Comparison of ENCODE assay signal across 21 cellular contexts in the genomic region with DNA sequence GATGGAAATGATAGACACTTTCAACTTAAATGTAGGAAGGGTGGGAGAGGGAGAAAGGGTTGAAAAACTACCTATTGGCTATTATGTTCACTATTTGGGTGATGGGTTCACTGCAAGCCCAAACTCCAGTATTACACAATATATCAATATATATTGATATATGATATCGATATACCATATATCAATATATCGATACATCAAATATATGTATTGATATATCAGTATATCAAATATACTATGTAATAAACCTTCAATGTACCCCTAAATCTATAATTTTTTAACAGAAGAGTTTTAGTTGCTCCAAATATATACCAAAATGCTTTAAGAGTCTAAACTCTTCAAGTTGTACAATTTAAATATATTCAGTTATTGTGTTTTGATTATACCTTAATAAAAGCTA.
DNase-seq lines count a peak whose midpoint lies in the region; ATAC-seq, FAIRE-seq and TF ChIP-seq lines count a peak whose summit lies in the region.
"Had no signal": no experiment of that assay in that cellular context is flagged by ENCODE, and none has a peak within 500 bp of the region (broad histone marks: within the 10 kb centered on the region; RNA-seq: fewer than 3 reads in every experiment).

No MANE protein-coding gene starts in this region.

- TF ChIP-seq POLR2A in IMR-90 (IDR thresholded peaks at IDR 0.05; ENCODE audit: low read depth, low read length) = no peak

- H4K8ac ChIP-seq in IMR-90 (ENCODE audit: low read depth in 2 of 2, low read length in 2 of 2) = no peak overlapping the region

- no peak overlapping the region for H3K4ac ChIP-seq in IMR-90 (ENCODE audit: low read depth, low read length)

- no peak overlapping the region for H3K27ac ChIP-seq in IMR-90 (ENCODE audit: insufficient read depth, low read length)
- H3K27ac ChIP-seq in small intestine (ENCODE audit: low read depth in 1 of 2, low read length in 1 of 2) = no peak overlapping the region
- H3K27ac ChIP-seq: A549; BLaER1 treated with 17β-estradiol and CSF1 and Interleukin-3, amounts not matched to agents 10 nM and 100 nM; C4-2B had no signal

- no peaks in the 10 kb centered on the region for H4K20me1 ChIP-seq in IMR-90 (ENCODE audit: insufficient read depth, low read length)
- H4K20me1 ChIP-seq: BLaER1 treated with 17β-estradiol and CSF1 and Interleukin-3, amounts not matched to agents 10 nM and 100 nM had no signal

- TF ChIP-seq CTCF in IMR-90 (conservative IDR thresholded peaks at IDR 0.05; ENCODE audit: low read depth, low read length) = no peak

- H2AK5ac ChIP-seq in IMR-90 (ENCODE audit: low read depth, low read length) = no peak overlapping the region

- no peak overlapping the region for H2BK15ac ChIP-seq in IMR-90 (ENCODE audit: low read depth, low read length)

- no peak overlapping the region for H3K18ac ChIP-seq in IMR-90 (ENCODE audit: low read depth, low read length)

- no peak overlapping the region for H2AK9ac ChIP-seq in IMR-90 (replicated peaks; ENCODE audit: low read depth, low read length, poor library complexity)

- H3K27me3 ChIP-seq in IMR-90 (ENCODE audit: control insufficient read depth, insufficient read depth, low read length) (no peaks in the 10 kb centered on the region), small intestine (ENCODE audit: control insufficient read depth in 2 of 2, insufficient read depth in 2 of 2, low read length in 2 of 2) (no peaks in the 10 kb centered on the region)
- H3K27me3 ChIP-seq: BLaER1 treated with 17β-estradiol and CSF1 and Interleukin-3, amounts not matched to agents 10 nM and 100 nM had no signal

- H3K4me3 ChIP-seq in IMR-90 (ENCODE audit: insufficient read depth, low read depth, low read length) (no peak overlapping the region), small intestine (ENCODE audit: low read depth in 1 of 2, low read length in 2 of 2) (no peak overlapping the region)
- H3K4me3 ChIP-seq: A549; BLaER1 treated with 17β-estradiol and CSF1 and Interleukin-3, amounts not matched to agents 10 nM and 100 nM had no signal

- H3K4me1 ChIP-seq in IMR-90 (ENCODE audit: control insufficient read depth, insufficient read depth, low read length) = peaks cover 10% of the 10 kb centered on the region
- H3K4me1 ChIP-seq in small intestine (ENCODE audit: control insufficient read depth in 2 of 2, insufficient read depth in 1 of 2, low read depth in 1 of 2, low read length in 1 of 2) = peaks cover 0 to 2% of the 10 kb centered on the region in 2 donors
- H3K4me1 ChIP-seq: A549, Caco-2 had no signal

- H3K14ac ChIP-seq in IMR-90 (replicated peaks; ENCODE audit: low read depth, low read length) = no peak overlapping the region

- no peak for ATAC-seq in IMR-90 (ENCODE audit: low read depth)
- ATAC-seq: A549; CD8-positive, alpha-beta T cell had no signal

- CTCF ChIA-PET in IMR-90 (lab: Yijun Ruan, JAX) = no interaction called here

- no TSS peak for BruUV-seq in IMR-90 (replicated peaks; lab: Mats Ljungman, UMichigan)

- no peak overlapping the region for H2BK5ac ChIP-seq in IMR-90 (ENCODE audit: low read depth, low read length, poor library complexity, severe bottlenecking)

- H4K91ac ChIP-seq in IMR-90 (ENCODE audit: insufficient read depth, low read depth, low read length) = no peak overlapping the region

- no peak overlapping the region for H3K56ac ChIP-seq in IMR-90 (ENCODE audit: extremely low read depth, insufficient read depth, low read length)

- DNase-seq in IMR-90 (no peak), small intestine (no peak), H4 (ENCODE audit: low spot score) (no peak), HTR-8/SVneo (ENCODE audit: insufficient read length, low spot score) (no peak), occipital lobe (lab: John Stamatoyannopoulos, UW) (no peak)
- DNase-seq: 8988T; AML-193; Caco-2; Calu3; CD4-positive, alpha-beta T cell; CD8-positive, alpha-beta T cell; DMS79 treated with DMSO at 0.1 percent for 48 hours; GF-D8 had no signal

- no peak overlapping the region for H2BK20ac ChIP-seq in IMR-90 (ENCODE audit: low read depth, low read length)

- no peak overlapping the region for H3K4me2 ChIP-seq in IMR-90 (ENCODE audit: low read depth, low read length)
- H3K4me2 ChIP-seq: A549; BLaER1 treated with 17β-estradiol and CSF1 and Interleukin-3, amounts not matched to agents 10 nM and 100 nM had no signal

- FAIRE-seq in colon (lab: Jason Lieb, UNC) (peak; percentile 14), small intestine (lab: Jason Lieb, UNC) (peak; percentile 26), HTR-8/SVneo (lab: Jason Lieb, UNC) (no peak)
- FAIRE-seq: A549, D721Med, G401.6, GM12891, GM19239 had no signal

- intact Hi-C loops in IMR-90 (cut with micrococcal nuclease) = no loop called here

- no peak overlapping the region for H3K9ac ChIP-seq in IMR-90 (ENCODE audit: low read depth, low read length)
- H3K9ac ChIP-seq: BLaER1 treated with 17β-estradiol and CSF1 and Interleukin-3, amounts not matched to agents 10 nM and 100 nM had no signal

- dilution Hi-C loops in IMR-90 (cut with HindIII; ENCODE audit: low sequenced_read_pairs, unreplicated experiment) = no loop called here

- H4K5ac ChIP-seq in IMR-90 (ENCODE audit: low read depth, low read length) = no peak overlapping the region

- H3K36me3 ChIP-seq in IMR-90 (ENCODE audit: control insufficient read depth, insufficient read depth, low read length) (no peaks in the 10 kb centered on the region), small intestine (ENCODE audit: control insufficient read depth in 2 of 2, insufficient read depth in 2 of 2, low read length in 2 of 2) (no peaks in the 10 kb centered on the region)
- H3K36me3 ChIP-seq: BLaER1 treated with 17β-estradiol and CSF1 and Interleukin-3, amounts not matched to agents 10 nM and 100 nM had no signal

- no peak overlapping the region for H2BK120ac ChIP-seq in IMR-90 (ENCODE audit: low read depth, low read length)

- in situ Hi-C loops in IMR-90 (cut with MboI; ENCODE audit: low sequenced_read_pairs) = no loop called here

- POLR2A ChIA-PET in IMR-90 (lab: Charles Lee; ENCODE audit: unreplicated experiment) = no interaction called here

- H3K79me1 ChIP-seq in IMR-90 (ENCODE audit: low read depth in 1 of 2, low read length in 2 of 2) = peaks cover 3 to 5% of the 10 kb centered on the region in 2 experiments; a peak in 3 of 4 replicates

- no CpG with 5 or more reads among the region's 2 CpGs for WGBS in IMR-90 (ENCODE audit: extremely low coverage in 2 of 2, insufficient read length in 1 of 2), 2 experiments
- 94 to 99% (median 97%) methylated on average over 2 of the region's 2 CpGs for WGBS in small intestine, 3 donors

- no peaks in the 10 kb centered on the region for H3K9me3 ChIP-seq in IMR-90 (ENCODE audit: control insufficient read depth, insufficient read depth, low read length)
- H3K9me3 ChIP-seq in small intestine (ENCODE audit: control insufficient read depth, low read depth) = no peaks in the 10 kb centered on the region
- H3K9me3 ChIP-seq: A549, Caco-2 had no signal

- H3K9me1 ChIP-seq in IMR-90 (ENCODE audit: insufficient read depth, low read length) = peaks cover 3% of the 10 kb centered on the region; the same call in 1 of the 2 replicates

- no peak for TF ChIP-seq RAD21 in IMR-90 (IDR thresholded peaks at IDR 0.05; ENCODE audit: low read length)

- no peak overlapping the region for H2AFZ ChIP-seq in IMR-90 (replicated peaks; ENCODE audit: low read length, poor library complexity)

- H3K23ac ChIP-seq in IMR-90 (ENCODE audit: low read depth, low read length) = no peak overlapping the region

TF ChIP-seq in IMR-90, 13 proteins besides CTCF, POLR2A, EP300 and RAD21:
- TF ChIP-seq CEBPB (IDR thresholded peaks at IDR 0.05; ENCODE audit: low read depth, low read length) (peak; percentile 41; the same call in 1 of the 2 replicates), MXI1 (IDR thresholded peaks at IDR 0.05; ENCODE audit: borderline replicate concordance, low read depth, low read length) (no peak), FOS (IDR thresholded peaks at IDR 0.05; ENCODE audit: low read depth, low read length) (no peak)
TF ChIP-seq in IMR-90: peak in this region for 1.
